Comparison of ENCODE assay signal across 26 cellular contexts in genomic region chr1:244636488-244637259, GRCh38. TPM values are rescaled to one million over a fixed set of nuclear protein-coding genes. Genes with fewer than 3 reads are reported as not detected.
A peak's percentile ranks its signal among the peaks of the same experiment; 100 is the strongest.
DNase-seq lines count a peak whose midpoint lies in the region; ATAC-seq, FAIRE-seq and TF ChIP-seq lines count a peak whose summit lies in the region.
"Had no signal": no experiment of that assay in that cellular context is flagged by ENCODE, and none has a peak within 500 bp of the region (broad histone marks: within the 10 kb centered on the region; RNA-seq: fewer than 3 reads in every experiment).

No MANE protein-coding gene starts in this region.

- H3K36me3 ChIP-seq in H7 (replicated peaks; ENCODE audit: control insufficient read depth, insufficient read depth, low read length) (no peaks in the 10 kb centered on the region), H1 (ENCODE audit: control insufficient read depth in 2 of 4, insufficient read depth in 4 of 4, low read length in 3 of 4) (no peaks in the 10 kb centered on the region), neuronal stem cell (replicated peaks in 1 of 2; ENCODE audit: control insufficient read depth in 2 of 2, insufficient read depth in 2 of 2, low read length in 2 of 2) (no peaks in the 10 kb centered on the region)
- H3K36me3 ChIP-seq: SJSA1 had no signal

- H3K27ac Mint-ChIP-seq in MCF 10A (ENCODE audit: low read depth, unreplicated experiment): no peak overlapping the region
- H3K27ac Mint-ChIP-seq: CD4-positive, alpha-beta memory T cell; HFFc6 had no signal

- 0 out of 2 replicates have a peak overlapping the region, but pooled peaks have one; percentile 51 for H2BK12ac ChIP-seq in H1 (ENCODE audit: low read depth, low read length)
- H2BK12ac ChIP-seq in neuronal stem cell (ENCODE audit: low read length): peak overlapping the region; percentile 81

- CTCF ChIA-PET in H1 (lab: Charles Lee; ENCODE audit: partially characterized antibody) (interaction anchor here (0.8 to 5.4 kb wide), 9 partner anchors 8 to 175 kb away, joined by 3 to 50 read pairs (median 4); partner anchors contain the start of gene CATSPERE), MCF 10A (lab: Yijun Ruan, JAX) (interaction anchor here (2.6 to 2.8 kb wide), 2 partner anchors 161 to 165 kb away, joined by 9 to 10 read pairs; no protein-coding TSS in a partner anchor)

- H3K9ac ChIP-seq in H1 (replicated peaks in 1 of 4; ENCODE audit: extremely low read depth in 1 of 4, low read depth in 3 of 4, low read length in 3 of 4) (no peak overlapping the region; a peak in 1 of 7 replicates), neuronal stem cell (ENCODE audit: low read depth, low read length, poor library complexity) (no peak overlapping the region)

- H3K23ac ChIP-seq in H1 (ENCODE audit: insufficient read length) (no peak overlapping the region), neuronal stem cell (ENCODE audit: low read depth, low read length, poor library complexity) (peak overlapping the region; percentile 68)

- H2BK5ac ChIP-seq in H1 (ENCODE audit: low read depth, low read length) (no peak overlapping the region), neuronal stem cell (ENCODE audit: low read length) (no peak overlapping the region)

- no peak overlapping the region for H3K4me3 ChIP-seq in H7 (ENCODE audit: insufficient read depth, low read depth, low read length)
- H3K4me3 ChIP-seq in H1 (ENCODE audit: extremely low read depth in 1 of 4, insufficient read depth in 2 of 4, low read depth in 3 of 4, low read length in 4 of 4): no peak overlapping the region
- no peak overlapping the region for H3K4me3 ChIP-seq in neuronal stem cell (ENCODE audit: low read length in 2 of 2)
- H3K4me3 ChIP-seq: A549, GM12878, SJSA1 had no signal

- no peak for ATAC-seq in GM19328 (IDR thresholded peaks at IDR 0.05; ENCODE audit: unreplicated experiment)
- ATAC-seq: GM12878, PC-3 had no signal

- peaks cover 0 to 3% of the 10 kb centered on the region in 2 experiments for H4K20me1 ChIP-seq in H1 (replicated peaks in 1 of 2; ENCODE audit: control insufficient read depth in 1 of 2, insufficient read depth in 2 of 2, low read length in 2 of 2)

- H3K9me3 ChIP-seq in H1 (ENCODE audit: insufficient read depth in 2 of 2, low read depth in 1 of 2, low read length in 1 of 2) (no peaks in the 10 kb centered on the region), neuronal stem cell (replicated peaks in 1 of 2; ENCODE audit: control insufficient read depth in 2 of 2, insufficient read depth in 1 of 2, low read depth in 1 of 2, low read length in 2 of 2) (no peaks in the 10 kb centered on the region)
- H3K9me3 ChIP-seq: A549, SJSA1 had no signal

- TF ChIP-seq POLR2A in H1 (IDR thresholded peaks at IDR 0.05; ENCODE audit: control extremely low read depth in 1 of 2, low read depth in 2 of 2, low read length in 2 of 2): no peak

- TF ChIP-seq CTCF in H1 (IDR thresholded peaks at IDR 0.05; ENCODE audit: control extremely low read depth in 1 of 3, insufficient read depth in 1 of 3, low read depth in 1 of 3, low read length in 3 of 3) (peak; percentile 35 to 47 (median 38)), MCF 10A (IDR thresholded peaks at IDR 0.05; ENCODE audit: unreplicated experiment) (no peak)

- no peaks in the 10 kb centered on the region for H3K79me2 ChIP-seq in H1 (ENCODE audit: control insufficient read depth in 1 of 2, insufficient read depth in 2 of 2, low read length in 2 of 2)

- no peak for FAIRE-seq in H1 (lab: Jason Lieb, UNC)
- FAIRE-seq: A549, GM12878, HTR-8/SVneo had no signal

- H2AK5ac ChIP-seq in H1 (ENCODE audit: low read depth, low read length): 0 out of 2 replicates have a peak overlapping the region, but pooled peaks have one; percentile 45
- H2AK5ac ChIP-seq in neuronal stem cell (ENCODE audit: low read depth, low read length): no peak overlapping the region

- H3K27me3 ChIP-seq in H7 (ENCODE audit: control insufficient read depth, insufficient read depth, low read length): no peaks in the 10 kb centered on the region
- H3K27me3 ChIP-seq in H1 (replicated peaks in 1 of 4; ENCODE audit: control insufficient read depth in 3 of 4, extremely low read depth in 1 of 4, insufficient read depth in 3 of 4, low read length in 3 of 4): no peaks in the 10 kb centered on the region
- H3K27me3 ChIP-seq in neuronal stem cell (ENCODE audit: control insufficient read depth in 3 of 3, insufficient read depth in 3 of 3, low read depth in 1 of 3, low read length in 3 of 3): peaks cover 0 to 3% (median 2%) of the 10 kb centered on the region in 3 experiments

- no TSS peak for BruUV-seq in MCF 10A (replicated peaks; lab: Mats Ljungman, UMichigan)

- H3K79me1 ChIP-seq in H1 (ENCODE audit: low read depth, low read length): no peaks in the 10 kb centered on the region
- H3K79me1 ChIP-seq in neuronal stem cell (ENCODE audit: low read depth, low read length): no peaks in the 10 kb centered on the region

- H3K4ac ChIP-seq in H1 (replicated peaks; ENCODE audit: insufficient read length, low read depth, low read length): peak overlapping the region; percentile 57
- no peak overlapping the region for H3K4ac ChIP-seq in neuronal stem cell (ENCODE audit: low read length)

- H3K4me1 Mint-ChIP-seq in MCF 10A (ENCODE audit: insufficient read depth, unreplicated experiment): no peaks in the 10 kb centered on the region
- H3K4me1 Mint-ChIP-seq: CD4-positive, alpha-beta memory T cell had no signal

- peaks cover 9% of the 10 kb centered on the region for H3K9me3 Mint-ChIP-seq in MCF 10A (ENCODE audit: unreplicated experiment)
- H3K9me3 Mint-ChIP-seq: CD4-positive, alpha-beta memory T cell; HFFc6 had no signal

- no peaks in the 10 kb centered on the region for H3K23me2 ChIP-seq in H1 (ENCODE audit: low read depth, low read length)

- H2BK120ac ChIP-seq in H1 (replicated peaks; ENCODE audit: low read depth, low read length) (no peak overlapping the region), neuronal stem cell (ENCODE audit: low read depth, low read length) (no peak overlapping the region)

- H2AFZ ChIP-seq in H1 (ENCODE audit: low read length): no peak overlapping the region
- H2AFZ ChIP-seq in neuronal stem cell (ENCODE audit: low read length): no peak overlapping the region

- no peak overlapping the region for H4K91ac ChIP-seq in H1 (replicated peaks; ENCODE audit: insufficient read length, low read length)
- H4K91ac ChIP-seq in neuronal stem cell (ENCODE audit: low read depth, low read length, poor library complexity): no peak overlapping the region

- no peak for TF ChIP-seq EP300 in H1 (IDR thresholded peaks at IDR 0.05; ENCODE audit: borderline replicate concordance in 1 of 2, low read depth in 2 of 2, low read length in 2 of 2)

- H3K14ac ChIP-seq in H1 (ENCODE audit: insufficient read length) (no peak overlapping the region), neuronal stem cell (ENCODE audit: low read length) (no peak overlapping the region)

- intact Hi-C loops in MCF 10A (cut with micrococcal nuclease): no loop called here

- DNase-seq in H7: peak; percentile 51
- peak; percentile 10 for DNase-seq in HT-29 (ENCODE audit: low spot score)
- no peak for DNase-seq in H1 (ENCODE audit: low read depth in 1 of 2, low spot score in 2 of 2)
- DNase-seq in neuronal stem cell (ENCODE audit: low spot score): no peak
- DNase-seq in cerebellum (ENCODE audit: low spot score): no peak
- no peak for DNase-seq in MCF 10A (ENCODE audit: unreplicated experiment)
- DNase-seq: C1 segment of cervical spinal cord; CD4-positive, alpha-beta memory T cell; COR-L47; DMS53; GDM1; HFFc6; KG1; MM.1S; NCI-H187; NCI-H2081 treated with DMSO at 0.1 percent for 48 hours; NCI-H446; NCI-H524 treated with DMSO at 0.1 percent for 48 hours; NCI-H774; NK-92 treated with Interleukin-12 subunit alpha and Interleukin-12 subunit beta, amount 100 ng/mL, for 24 hours; PC-3 had no signal

- no peak overlapping the region for H3K4me3 Mint-ChIP-seq in MCF 10A (ENCODE audit: unreplicated experiment)
- H3K4me3 Mint-ChIP-seq: CD4-positive, alpha-beta memory T cell; HFFc6 had no signal

- H3K27me3 Mint-ChIP-seq in MCF 10A (ENCODE audit: insufficient read depth, unreplicated experiment): peaks cover 2% of the 10 kb centered on the region

- H4K8ac ChIP-seq in H1 (ENCODE audit: extremely low read depth, insufficient read depth, low read length) (no peak overlapping the region), neuronal stem cell (ENCODE audit: low read depth, low read length) (no peak overlapping the region)

- H3K4me1 ChIP-seq in H1 (replicated peaks in 1 of 4; ENCODE audit: control insufficient read depth in 3 of 4, insufficient read depth in 4 of 4, low read length in 3 of 4) (peaks cover 0 to 3% (median 2%) of the 10 kb centered on the region in 4 experiments; a peak in 2 of 7 replicates), neuronal stem cell (ENCODE audit: control insufficient read depth in 2 of 2, insufficient read depth in 1 of 2, low read depth in 1 of 2, low read length in 2 of 2) (peaks cover 0 to 2% of the 10 kb centered on the region in 2 donors)
- H3K4me1 ChIP-seq: A549, SJSA1 had no signal

- 82% methylated on average over 10 of the region's 10 CpGs; no CpG with 5 or more reads in 1 of the 2 experiments for WGBS in H1 (ENCODE audit: extremely low coverage in 1 of 2, insufficient coverage in 1 of 2, insufficient read length in 1 of 2, insufficient replicate concordance in 2 of 2, low coverage in 1 of 2, low lambda C conversion rate in 2 of 2, missing lambda C conversion rate in 1 of 2), 2 experiments
- no CpG with 5 or more reads among the region's 10 CpGs for WGBS in neuronal stem cell (ENCODE audit: extremely low coverage in 2 of 2, insufficient read length in 2 of 2, insufficient replicate concordance in 1 of 2), 2 donors

- peak; percentile 58 to 64 for TF ChIP-seq RAD21 in H1 (IDR thresholded peaks at IDR 0.05 in 1 of 2, conservative IDR thresholded peaks at IDR 0.05 in 1 of 2; ENCODE audit: low read depth in 2 of 2, low read length in 2 of 2)

- no peaks in the 10 kb centered on the region for H3K36me3 Mint-ChIP-seq in MCF 10A (ENCODE audit: insufficient read depth, unreplicated experiment)
- H3K36me3 Mint-ChIP-seq: CD4-positive, alpha-beta memory T cell had no signal

- H2BK20ac ChIP-seq in H1 (ENCODE audit: low read length): peak overlapping the region; percentile 66; the same call in 1 of the 2 replicates

- no peak overlapping the region for H3K27ac ChIP-seq in H1 (ENCODE audit: low read depth, low read length)
- H3K27ac ChIP-seq in neuronal stem cell (replicated peaks; ENCODE audit: low read length): no peak overlapping the region
- H3K27ac ChIP-seq: A549, SJSA1 had no signal

- H2BK15ac ChIP-seq in H1 (ENCODE audit: low read length): no peak overlapping the region
- H2BK15ac ChIP-seq in neuronal stem cell (ENCODE audit: low read length): no peak overlapping the region

- H3K4me2 ChIP-seq in H1 (ENCODE audit: insufficient read depth in 1 of 2, low read depth in 2 of 2, low read length in 2 of 2) (no peak overlapping the region), neuronal stem cell (ENCODE audit: insufficient read depth, low read length, poor library complexity, severe bottlenecking) (no peak overlapping the region)
- H3K4me2 ChIP-seq: A549 had no signal

- no peak overlapping the region for H3K56ac ChIP-seq in H1 (replicated peaks; ENCODE audit: insufficient read length, low read depth, low read length)

- H3K18ac ChIP-seq in H1 (ENCODE audit: extremely low read depth, low read length): no peak overlapping the region
- no peak overlapping the region for H3K18ac ChIP-seq in neuronal stem cell (ENCODE audit: low read length)

- POLR2A ChIA-PET in H1 (lab: Charles Lee; ENCODE audit: partially characterized antibody): interaction anchor here (1.3 to 1.4 kb wide), 2 partner anchors 13 to 21 kb away, joined by 4 read pairs; no protein-coding TSS in a partner anchor
- POLR2A ChIA-PET in MCF 10A (lab: Yijun Ruan, JAX): no interaction called here

- no peak overlapping the region for H4K5ac ChIP-seq in H1 (ENCODE audit: insufficient read length, low read depth, low read length)

RNA-seq across cellular contexts. Expression of gene DESI2, which starts 16.3 kb away (rescaled TPM):
- total RNA-seq in H7 (2014; rRNA removed; shearing (Covaris generic)): 132 and 149 TPM in 2 replicates
- 23.9 and 25.0 TPM in 2 replicates for total RNA-seq in HT-29 (2014; rRNA removed; shearing (Covaris generic))
- 105 and 110 TPM in 2 replicates for total RNA-seq in H1 (2021; fragmentation: NEBNext Ultra II Directional; extraction: Animal tissue kit (Norgen Biotek cat#: 25700))
- 36.1 and 54.0 TPM in 2 replicates for polyA plus RNA-seq in H1 (2011; rRNA removed)
- polyA plus RNA-seq in H1 (2011; cell fraction: cytosol; rRNA removed): 48.2 TPM
- polyA plus RNA-seq in H1 (2011; cell fraction: nucleus; rRNA removed): 38.4 TPM
- 43.5 to 72.3 TPM (median 47.2 TPM) in 4 replicates for polyA plus RNA-seq in H1 (2012, experiment 1 of 2)
- 13.5 TPM for polyA plus RNA-seq in H1 (2012, experiment 2 of 2)
- 41.5 TPM for polyA plus RNA-seq in H1 (2013, experiment 1 of 2)
- 43.0 TPM for polyA plus RNA-seq in H1 (2013, experiment 2 of 2)
- 92.4 and 110 TPM in 2 replicates for polyA minus RNA-seq in H1 (2011; rRNA and poly(A)+ RNA removed)
- 57.2 TPM for polyA minus RNA-seq in H1 (2011; cell fraction: cytosol; rRNA and poly(A)+ RNA removed)
- 71.3 TPM for polyA minus RNA-seq in H1 (2011; cell fraction: nucleus; rRNA and poly(A)+ RNA removed)
- polyA plus RNA-seq in neuronal stem cell (2013, experiment 1 of 2): 32.7 TPM
- polyA plus RNA-seq in neuronal stem cell (2013, experiment 2 of 2): 33.9 TPM
- total RNA-seq in cerebellum (41.3 TPM), MCF 10A (2022) (99.0 and 101 TPM in 2 replicates)

Comparison
In these comparisons a context has a peak if more than half of its experiments do, and no peak if none do; other contexts are left out.
1. DNase-seq: peak in H7 (single experiment) and HT-29 (single experiment); none in H1 (0 of 2), neuronal stem cell (single experiment), cerebellum (single experiment) and MCF 10A (single experiment).